In genomic region chr5:84383296-84383815, GRCh38 we compare ENCODE assay signal across 10 cellular contexts. TPM values are rescaled to one million over a fixed set of nuclear protein-coding genes. Genes with fewer than 3 reads are reported as not detected.
DNase-seq lines count a peak whose midpoint lies in the region; ATAC-seq and TF ChIP-seq lines count a peak whose summit lies in the region.
"Had no signal": no experiment of that assay in that cellular context is flagged by ENCODE, and none has a peak within 500 bp of the region (broad histone marks: within the 10 kb centered on the region; RNA-seq: fewer than 3 reads in every experiment).

No MANE protein-coding gene starts in this region.

- H4K20me1 ChIP-seq in KMS-11 (ENCODE audit: insufficient read depth): no peaks in the 10 kb centered on the region
- H4K20me1 ChIP-seq in OCI-LY7 (ENCODE audit: insufficient read depth, low read length): no peaks in the 10 kb centered on the region

- H3K79me2 ChIP-seq in KMS-11 (ENCODE audit: insufficient read depth, low read depth) (no peaks in the 10 kb centered on the region), mesendoderm (ENCODE audit: control insufficient read depth, insufficient read depth, low read length) (no peaks in the 10 kb centered on the region), OCI-LY7 (ENCODE audit: insufficient read depth, low read depth, low read length) (no peaks in the 10 kb centered on the region)

- H3K4me3 ChIP-seq in KMS-11 (IDR thresholded peaks at IDR 0.05; ENCODE audit: insufficient read depth, low read depth, low read length) (no peak overlapping the region), coronary artery (peak overlapping the region; percentile 90), mesendoderm (ENCODE audit: low read length) (peak overlapping the region; percentile 71), OCI-LY7 (ENCODE audit: low read depth, low read length, poor library complexity, severe bottlenecking) (no peak overlapping the region)

- no peaks in the 10 kb centered on the region for H3K9me3 ChIP-seq in OCI-LY7 (ENCODE audit: low read length)

- H3K4me1 ChIP-seq in KMS-11 (ENCODE audit: low read depth, poor library complexity, severe bottlenecking) (no peaks in the 10 kb centered on the region), mesendoderm (ENCODE audit: control insufficient read depth, low read depth, low read length) (no peaks in the 10 kb centered on the region), OCI-LY7 (ENCODE audit: insufficient read depth, low read length, poor library complexity, severe bottlenecking) (no peaks in the 10 kb centered on the region)

- H2BK120ac ChIP-seq in mesendoderm (ENCODE audit: low read depth, low read length): no peak overlapping the region

- no peaks in the 10 kb centered on the region for H3K36me3 ChIP-seq in KMS-11 (ENCODE audit: insufficient read depth)
- no peaks in the 10 kb centered on the region for H3K36me3 ChIP-seq in mesendoderm (ENCODE audit: control insufficient read depth, insufficient read depth, low read length)
- H3K36me3 ChIP-seq in OCI-LY7 (ENCODE audit: insufficient read depth, low read length): no peaks in the 10 kb centered on the region

- H3K79me1 ChIP-seq in mesendoderm (ENCODE audit: low read length): no peaks in the 10 kb centered on the region

- BruUV-seq in OCI-LY7 (replicated peaks; lab: Mats Ljungman, UMichigan): no TSS peak

- H4K5ac ChIP-seq in mesendoderm (ENCODE audit: low read length): no peak overlapping the region

- no peak overlapping the region for H2BK5ac ChIP-seq in mesendoderm (ENCODE audit: low read length)

- H3K23ac ChIP-seq in mesendoderm (ENCODE audit: low read length): peak overlapping the region; percentile 1

- POLR2A ChIA-PET in OCI-LY7 (lab: Charles Lee): no interaction called here

- H2AK5ac ChIP-seq in mesendoderm (ENCODE audit: low read length): no peak overlapping the region

- H3K27me3 ChIP-seq in KMS-11 (ENCODE audit: insufficient read depth, low read depth) (no peaks in the 10 kb centered on the region), mesendoderm (ENCODE audit: insufficient read depth, low read length, poor library complexity) (no peaks in the 10 kb centered on the region)

- H4K8ac ChIP-seq in mesendoderm (ENCODE audit: low read depth, low read length): no peak overlapping the region

- no peak overlapping the region for H3K4ac ChIP-seq in mesendoderm (ENCODE audit: low read depth, low read length)

- intact Hi-C loops in OCI-LY7 (cut with micrococcal nuclease; ENCODE audit: unreplicated experiment): no loop called here

- H3K9ac ChIP-seq in KMS-11: no peak overlapping the region
- peak overlapping the region; percentile 83 for H3K9ac ChIP-seq in mesendoderm (ENCODE audit: low read length)

- H3K56ac ChIP-seq in mesendoderm (ENCODE audit: low read length): peak overlapping the region; percentile 96

- H2AFZ ChIP-seq in KMS-11 (ENCODE audit: low read depth) (peak overlapping the region; percentile 93), OCI-LY7 (ENCODE audit: low read length) (no peak overlapping the region)

- no peak overlapping the region for H2BK15ac ChIP-seq in mesendoderm (replicated peaks; ENCODE audit: low read depth)

- CTCF ChIA-PET in OCI-LY7 (lab: Charles Lee; ENCODE audit: unreplicated experiment): no interaction called here

- no peaks in the 10 kb centered on the region for H3K9me2 ChIP-seq in OCI-LY7 (ENCODE audit: insufficient read depth, low read length)

- ATAC-seq in HG03196 (IDR thresholded peaks at IDR 0.05; ENCODE audit: unreplicated experiment) (no peak), GM21825 (IDR thresholded peaks at IDR 0.05; ENCODE audit: unreplicated experiment) (no peak)

- WGBS in mesendoderm (ENCODE audit: extremely low coverage, insufficient coverage, low lambda C conversion rate): no CpG with 5 or more reads among the region's 26 CpGs

- peak; percentile 74 for DNase-seq in coronary artery (ENCODE audit: low spot score)
- DNase-seq in mesendoderm: peak; percentile 38
- peak in 11 of 49 donors; percentile 3 to 49 (median 37) for DNase-seq in substantia nigra (lab: John Stamatoyannopoulos, UW)
- DNase-seq in OCI-LY7 (ENCODE audit: low spot score): no peak
- DNase-seq in kidney tubule cell (ENCODE audit: low spot score): no peak

- TF ChIP-seq CTCF in KMS-11 (conservative IDR thresholded peaks at IDR 0.05; ENCODE audit: low read depth, low read length) (no peak), coronary artery (IDR thresholded peaks at IDR 0.05) (no peak), OCI-LY7 (conservative IDR thresholded peaks at IDR 0.05; ENCODE audit: low read length) (no peak)

- H3K4me2 ChIP-seq in KMS-11 (no peak overlapping the region), mesendoderm (ENCODE audit: low read length) (peak overlapping the region; percentile 98), OCI-LY7 (ENCODE audit: low read length) (no peak overlapping the region)

- no peak overlapping the region for H3K27ac ChIP-seq in KMS-11
- H3K27ac ChIP-seq in coronary artery: peak overlapping the region; percentile 91
- H3K27ac ChIP-seq in mesendoderm (ENCODE audit: low read depth, low read length): no peak overlapping the region
- peak overlapping the region; percentile 97 for H3K27ac ChIP-seq in substantia nigra (ENCODE audit: low read depth, low read length, poor library complexity, severe bottlenecking)
- no peak overlapping the region for H3K27ac ChIP-seq in OCI-LY7 (ENCODE audit: low read depth, low read length, poor library complexity, severe bottlenecking)
- H3K27ac ChIP-seq: RWPE1 had no signal

- no peak overlapping the region for H3K18ac ChIP-seq in mesendoderm (ENCODE audit: low read length)

RNA-seq across cellular contexts. Expression of gene EDIL3, which starts 1.3 kb away (rescaled TPM):
- 11.3 TPM for polyA plus RNA-seq in mesendoderm (2013, experiment 1 of 2)
- 12.5 TPM for polyA plus RNA-seq in mesendoderm (2013, experiment 2 of 2)
- total RNA-seq in OCI-LY7 (2014; rRNA removed; shearing (Covaris generic)): not detected in 2 replicates
- not detected in 2 replicates for total RNA-seq in OCI-LY7 (2022)
- total RNA-seq: activated CD8-positive, alpha-beta memory T cell treated with anti-CD3 and anti-CD28 coated beads for 36 hours had no signal

Comparison
In these comparisons a context has a peak if more than half of its experiments do, and no peak if none do; other contexts are left out.
1. H3K27ac ChIP-seq: peak in coronary artery (2 of 2) and substantia nigra (single experiment); none in KMS-11 (single experiment), mesendoderm (single experiment) and OCI-LY7 (single experiment).
2. H3K4me3 ChIP-seq: peak in coronary artery (single experiment) and mesendoderm (single experiment); none in KMS-11 (single experiment) and OCI-LY7 (single experiment).
3. DNase-seq: peak in coronary artery (single experiment) and mesendoderm (single experiment); none in OCI-LY7 (single experiment) and kidney tubule cell (single experiment).